Comparison of ENCODE assay signal across 8 cellular contexts in the genomic region with DNA sequence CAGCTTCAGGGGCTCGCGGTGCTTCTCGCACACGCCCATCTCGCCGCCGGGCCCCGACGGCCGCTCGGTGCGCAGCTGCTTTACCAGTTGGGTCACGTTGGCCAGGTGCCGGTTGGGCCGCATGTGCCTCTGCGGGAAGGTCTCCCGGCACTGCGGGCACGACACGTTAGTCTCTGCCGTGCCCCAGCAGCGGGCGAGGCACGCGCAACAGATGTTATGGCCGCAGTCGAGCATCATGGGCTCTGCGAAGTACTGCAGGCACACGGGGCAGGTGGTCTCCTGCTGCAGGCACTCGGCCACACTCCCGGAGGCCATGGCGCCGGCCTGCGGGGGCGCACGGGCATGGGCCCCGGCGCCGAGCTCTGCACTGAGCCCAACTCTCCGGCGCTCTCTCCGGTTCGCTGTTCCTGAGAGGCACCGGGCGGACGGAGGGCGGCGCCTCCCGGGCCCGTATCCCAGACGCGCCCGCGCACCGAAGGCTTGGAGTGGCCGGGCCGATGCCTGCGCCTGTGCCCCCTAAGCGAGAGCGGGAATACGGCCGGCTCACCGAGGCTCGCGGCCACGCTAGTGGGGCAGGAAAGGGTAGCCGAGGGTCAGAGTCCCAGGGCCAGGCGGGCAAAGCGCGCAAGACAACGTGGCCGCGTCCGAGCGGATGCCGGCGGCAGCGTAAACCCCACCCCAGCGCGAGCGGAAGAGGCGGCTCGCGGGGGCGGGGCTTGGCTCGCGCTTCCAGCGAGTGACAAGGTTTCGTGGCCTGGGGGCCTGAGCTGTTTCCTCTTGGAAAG.
DNase-seq lines count a peak whose midpoint lies in the region; ATAC-seq lines count a peak whose summit lies in the region.

A gene with protein sequence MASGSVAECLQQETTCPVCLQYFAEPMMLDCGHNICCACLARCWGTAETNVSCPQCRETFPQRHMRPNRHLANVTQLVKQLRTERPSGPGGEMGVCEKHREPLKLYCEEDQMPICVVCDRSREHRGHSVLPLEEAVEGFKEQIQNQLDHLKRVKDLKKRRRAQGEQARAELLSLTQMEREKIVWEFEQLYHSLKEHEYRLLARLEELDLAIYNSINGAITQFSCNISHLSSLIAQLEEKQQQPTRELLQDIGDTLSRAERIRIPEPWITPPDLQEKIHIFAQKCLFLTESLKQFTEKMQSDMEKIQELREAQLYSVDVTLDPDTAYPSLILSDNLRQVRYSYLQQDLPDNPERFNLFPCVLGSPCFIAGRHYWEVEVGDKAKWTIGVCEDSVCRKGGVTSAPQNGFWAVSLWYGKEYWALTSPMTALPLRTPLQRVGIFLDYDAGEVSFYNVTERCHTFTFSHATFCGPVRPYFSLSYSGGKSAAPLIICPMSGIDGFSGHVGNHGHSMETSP (minus strand): TSS at position 668 of the 785 bp plus-strand sequence. CDS start 353 bp downstream, at position 315.

- ATAC-seq in GM19455 (IDR thresholded peaks at IDR 0.05; ENCODE audit: unreplicated experiment) = peak; percentile 87

- DNase-seq in COR-L47 (lab: John Stamatoyannopoulos, UW) (peak; percentile 86), HK-2 (ENCODE audit: unreplicated experiment) (peak; percentile 89), NOMO-1 treated with dmso at 0.1 percent for 144 hours (lab: John Stamatoyannopoulos, UW; ENCODE audit: unreplicated experiment) (peak; percentile 76), activated T-cell treated with anti-CD3 and anti-CD28 coated beads for 1 hour (ENCODE audit: low read depth) (peak; percentile 73), epidermal melanocyte (ENCODE audit: insufficient read length, low spot score) (peak; percentile 87), middle frontal gyrus (ENCODE audit: extremely low spot score, low spot score) (peak; percentile 87)
- peak; percentile 80 for DNase-seq in stimulated activated CD8-positive, alpha-beta memory T cell treated with anti-CD3 and anti-CD28 coated beads, Interleukin-4, amount 100 ng/mL, for 24 hours (ENCODE audit: low read depth)

Comparison
In these comparisons a context has a peak if more than half of its experiments do, and no peak if none do; other contexts are left out.
1. Peak in every context shown above with its lines: DNase-seq and ATAC-seq.